ENCODE assay signal across 8 cellular contexts in genomic region chr5:10563940-10564837, GRCh38. TPM values are rescaled to one million over a fixed set of nuclear protein-coding genes. Genes with fewer than 3 reads are reported as not detected.
DNase-seq lines count a peak whose midpoint lies in the region; ATAC-seq and TF ChIP-seq lines count a peak whose summit lies in the region.

ANKRD33B (plus strand) TSS chr5:10564070; CDS start chr5:10564468, 398 bp downstream.

- H3K9me2 ChIP-seq in GM23248 (ENCODE audit: insufficient read depth): no peaks in the 10 kb centered on the region

- H3K27me3 Mint-ChIP-seq in activated naive CD4-positive, alpha-beta T cell treated with anti-CD3 and anti-CD28 coated beads for 36 hours (ENCODE audit: low read depth): peaks cover 20% of the 10 kb centered on the region

- peak within 1 kb of the TSS; percentile 74 for H2AFZ ChIP-seq in GM23248

- H4K20me1 ChIP-seq in GM23248 (ENCODE audit: insufficient read depth): no peaks in the 10 kb centered on the region

- H3K4me3 Mint-ChIP-seq in activated naive CD4-positive, alpha-beta T cell treated with anti-CD3 and anti-CD28 coated beads for 36 hours: peak within 1 kb of the TSS; percentile 84

- WGBS in GM23248 (ENCODE audit: low coverage in 1 of 2, low lambda C conversion rate in 2 of 2, missing lambda C conversion rate in 2 of 2), 2 experiments: 1 to 2% methylated on average over 41 to 81 of the region's 120 CpGs
- WGBS in sigmoid colon, 2 donors: 1% methylated on average over 120 of the region's 120 CpGs

- peak within 1 kb of the TSS; percentile 92 for H3K4me2 ChIP-seq in GM23248 (ENCODE audit: unreplicated experiment)

- in situ Hi-C loops in GM23248 (cut with MboI): no loop called here

- no peak for TF ChIP-seq POLR2A in sigmoid colon (IDR thresholded peaks at IDR 0.05)

- H3K79me2 ChIP-seq in GM23248 (ENCODE audit: insufficient read depth): peaks cover 14% of the 10 kb centered on the region

- DNase-seq in ELR (ENCODE audit: low read depth) (peak; percentile 86), GM23248 (peak; percentile 79), LHCN-M2 (ENCODE audit: low read depth) (peak; percentile 51), left cardiac atrium (peak; percentile 70), sigmoid colon (peak; percentile 74), HT-29 (ENCODE audit: low spot score) (no peak)
- DNase-seq in activated naive CD4-positive, alpha-beta T cell treated with anti-CD3 and anti-CD28 coated beads for 36 hours: peak; percentile 85

- H3K36me3 Mint-ChIP-seq in activated naive CD4-positive, alpha-beta T cell treated with anti-CD3 and anti-CD28 coated beads for 36 hours (ENCODE audit: low read depth): no peaks in the 10 kb centered on the region

- ATAC-seq in SK-N-SH treated with all-trans-retinoic acid at 6 μM for 48 hours: peak; percentile 76
- ATAC-seq in left cardiac atrium: peak; percentile 86 to 88

- no peak for TF ChIP-seq CTCF in sigmoid colon (IDR thresholded peaks at IDR 0.05)

- no peaks in the 10 kb centered on the region for H3K9me3 Mint-ChIP-seq in activated naive CD4-positive, alpha-beta T cell treated with anti-CD3 and anti-CD28 coated beads for 36 hours

- peaks cover 10% of the 10 kb centered on the region for H3K4me1 ChIP-seq in GM23248 (ENCODE audit: insufficient read depth)
- peaks cover 0 to 50% (median 40%) of the 10 kb centered on the region in 4 donors for H3K4me1 ChIP-seq in sigmoid colon

- H3K4me1 Mint-ChIP-seq in activated naive CD4-positive, alpha-beta T cell treated with anti-CD3 and anti-CD28 coated beads for 36 hours (ENCODE audit: low read depth): peaks cover 15% of the 10 kb centered on the region

- no peaks in the 10 kb centered on the region for H3F3A ChIP-seq in GM23248 (ENCODE audit: insufficient read depth)

- H3K9ac ChIP-seq in GM23248: peak within 1 kb of the TSS; percentile 79

- H3K36me3 ChIP-seq in GM23248 (ENCODE audit: low read depth) (no peaks in the 10 kb centered on the region), sigmoid colon (no peaks in the 10 kb centered on the region)

- H3K27me3 ChIP-seq in GM23248 (replicated peaks; ENCODE audit: insufficient read depth): no peaks in the 10 kb centered on the region
- peaks cover 38 to 60% (median 42%) of the 10 kb centered on the region in 3 donors for H3K27me3 ChIP-seq in sigmoid colon

- peak within 1 kb of the TSS; percentile 78 for H3K27ac Mint-ChIP-seq in activated naive CD4-positive, alpha-beta T cell treated with anti-CD3 and anti-CD28 coated beads for 36 hours

- CTCF ChIA-PET in activated naive CD4-positive, alpha-beta T cell treated with anti-CD3 and anti-CD28 coated beads for 36 hours (lab: Charles Lee): no interaction called here

- intact Hi-C loops in activated naive CD4-positive, alpha-beta T cell treated with anti-CD3 and anti-CD28 coated beads for 36 hours (cut with micrococcal nuclease): loop anchor here (1.0 to 5.0 kb wide), 7 partner anchors 15 to 314 kb away; partner anchors contain the start of genes CCT5, MARCHF6 and ROPN1L
- intact Hi-C loops in left cardiac atrium (cut with DNase I) (no loop called here), sigmoid colon (cut with DNase I) (no loop called here)

- TF ChIP-seq EP300 in sigmoid colon (IDR thresholded peaks at IDR 0.05): no peak

- H3K4me3 ChIP-seq in GM23248 (peak within 1 kb of the TSS; percentile 79), sigmoid colon (peak within 1 kb of the TSS; percentile 31 to 66 (median 54))

- H3K27ac ChIP-seq in GM23248 (no peak within 1 kb of the TSS), sigmoid colon (peak within 1 kb of the TSS; percentile 63 to 73 (median 70))

- H3K9me3 ChIP-seq in GM23248 (ENCODE audit: low read depth) (no peaks in the 10 kb centered on the region), sigmoid colon (no peaks in the 10 kb centered on the region)

TF ChIP-seq in SK-N-SH treated with all-trans-retinoic acid at 6 μM for 48 hours, 23 proteins besides CTCF, POLR2A, EP300 and RAD21:
- no peak for TF ChIP-seq TCF4 (CRISPR knock-in tag; IDR thresholded peaks at IDR 0.05; ENCODE audit: borderline replicate concordance)
- TF ChIP-seq PPARA (CRISPR knock-in tag; IDR thresholded peaks at IDR 0.05; ENCODE audit: borderline replicate concordance): no peak
- TF ChIP-seq ZC3H10 (CRISPR knock-in tag; IDR thresholded peaks at IDR 0.05): no peak
- TF ChIP-seq ZFP30 (CRISPR knock-in tag; IDR thresholded peaks at IDR 0.05): no peak
- no peak for TF ChIP-seq ZNF8 (CRISPR knock-in tag; IDR thresholded peaks at IDR 0.05)
- TF ChIP-seq RARB (CRISPR knock-in tag; IDR thresholded peaks at IDR 0.05): no peak
TF ChIP-seq in SK-N-SH treated with all-trans-retinoic acid at 6 μM for 48 hours: peak in this region for 0.

RNA-seq across cellular contexts. Expression of gene ANKRD33B, which starts in this region (rescaled TPM):
- total RNA-seq in GM23248 (2014; rRNA removed; shearing (Covaris generic)): 1.5 and 2.4 TPM in 2 replicates
- polyA plus RNA-seq in GM23248 (2016; fragmentation: Nextera tagmentation; extraction: Ambion mirVana): 0.57 and 0.71 TPM in 2 replicates
- total RNA-seq in LHCN-M2 (2014; rRNA removed): 0.06 and 0.46 TPM in 2 replicates
- polyA plus RNA-seq in LHCN-M2 (2012): 0.47 TPM
- 1 to 10 TPM; 1.9 to 2.5 TPM for total RNA-seq in activated naive CD4-positive, alpha-beta T cell treated with anti-CD3 and anti-CD28 coated beads for 36 hours
- total RNA-seq in left cardiac atrium: 1 to 10 TPM; 2.0 to 4.8 TPM
- total RNA-seq in sigmoid colon: 1 to 10 TPM; 2.7 to 4.6 (median 3.6) TPM
- 1 to 10 TPM in 2 of 3 donors, under 1 TPM in 1; 0.23 to 2.1 (median 1.2) TPM for polyA plus RNA-seq in sigmoid colon
- not detected in 2 replicates for total RNA-seq in HT-29 (2014; rRNA removed; shearing (Covaris generic))

Comparison
In these comparisons a context has a peak if more than half of its experiments do, and no peak if none do; other contexts are left out.
1. Peak in DNase-seq in LHCN-M2; RNA of the gene not detected or under 1 TPM.